In the genomic region with DNA sequence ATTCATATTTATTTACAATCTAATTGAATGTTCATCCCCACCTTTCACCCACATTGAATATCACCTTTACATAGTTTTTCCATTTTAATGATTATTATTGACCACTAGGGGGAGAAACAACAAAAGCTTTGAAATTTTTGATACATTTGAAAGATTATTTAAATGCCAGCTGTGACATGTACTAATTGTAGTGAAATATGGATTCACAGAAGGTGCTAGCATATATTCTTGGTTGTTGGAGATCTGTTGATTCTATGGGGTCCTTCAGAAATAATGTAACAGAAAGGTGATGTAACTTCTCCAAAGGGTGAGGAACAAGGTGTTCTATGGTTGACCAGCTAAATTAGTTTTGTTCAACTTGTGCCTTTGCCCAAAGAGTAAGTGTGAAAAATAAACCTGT, we compare ENCODE assay signal across 8 cellular contexts. TPM values are rescaled to one million over a fixed set of nuclear protein-coding genes. Genes with fewer than 3 reads are reported as not detected.
DNase-seq lines count a peak whose midpoint lies in the region; ATAC-seq lines count a peak whose summit lies in the region.

No MANE protein-coding gene starts in this region.

- no peaks in the 10 kb centered on the region for H3K27me3 ChIP-seq in naive thymus-derived CD4-positive, alpha-beta T cell (ENCODE audit: control insufficient read depth in 2 of 2, insufficient read depth in 2 of 2, low read length in 2 of 2)

- no peaks in the 10 kb centered on the region for H3K9me3 ChIP-seq in naive thymus-derived CD4-positive, alpha-beta T cell (ENCODE audit: control insufficient read depth in 2 of 3, low read length in 3 of 3)

- H3K4me3 ChIP-seq in naive thymus-derived CD4-positive, alpha-beta T cell (ENCODE audit: low read length): no peak overlapping the region

- ATAC-seq in naive thymus-derived CD4-positive, alpha-beta T cell: no peak

- H3K4me1 ChIP-seq in naive thymus-derived CD4-positive, alpha-beta T cell (ENCODE audit: control insufficient read depth in 2 of 2, insufficient read depth in 2 of 2, low read length in 2 of 2): no peaks in the 10 kb centered on the region

- CTCF ChIA-PET in naive thymus-derived CD4-positive, alpha-beta T cell (lab: Charles Lee): interaction anchor here (1.0 to 3.5 kb wide), 2 partner anchors 740 to 744 kb away, joined by 3 to 23 read pairs; no protein-coding TSS in a partner anchor

- H3K27me3 Mint-ChIP-seq in naive thymus-derived CD4-positive, alpha-beta T cell: peaks cover 0 to 4% (median 0%) of the 10 kb centered on the region in 5 donors
- peaks cover 6% of the 10 kb centered on the region for H3K27me3 Mint-ChIP-seq in activated naive CD8-positive, alpha-beta T cell treated with anti-CD3 and anti-CD28 coated beads for 36 hours

- DNase-seq in SIG-M5 treated with dmso at 0.1 percent for 504 hours (lab: John Stamatoyannopoulos, UW; ENCODE audit: unreplicated experiment) (peak; percentile 7), SIG-M5 (lab: John Stamatoyannopoulos, UW) (no peak), NCI-H2196 treated with DMSO at 0.1 percent for 48 hours (lab: John Stamatoyannopoulos, UW; ENCODE audit: unreplicated experiment) (peak; percentile 27), cerebellar cortex (ENCODE audit: low spot score) (peak; percentile 34), GM19238 (ENCODE audit: insufficient read length, low spot score) (no peak)
- DNase-seq in naive thymus-derived CD4-positive, alpha-beta T cell: peak in 5 of 9 donors; percentile 7 to 19 (median 12)
- DNase-seq in activated naive CD4-positive, alpha-beta T cell treated with Interleukin-2 at 50 U/mL for 16 hours: no peak
- no peak for DNase-seq in activated naive CD8-positive, alpha-beta T cell treated with anti-CD3 and anti-CD28 coated beads for 36 hours

- H3K4me1 Mint-ChIP-seq in naive thymus-derived CD4-positive, alpha-beta T cell: no peaks in the 10 kb centered on the region
- no peaks in the 10 kb centered on the region for H3K4me1 Mint-ChIP-seq in activated naive CD8-positive, alpha-beta T cell treated with anti-CD3 and anti-CD28 coated beads for 36 hours

- no peak overlapping the region for H3K27ac Mint-ChIP-seq in naive thymus-derived CD4-positive, alpha-beta T cell
- no peak overlapping the region for H3K27ac Mint-ChIP-seq in activated naive CD8-positive, alpha-beta T cell treated with anti-CD3 and anti-CD28 coated beads for 36 hours

- no peaks in the 10 kb centered on the region for H3K36me3 Mint-ChIP-seq in naive thymus-derived CD4-positive, alpha-beta T cell
- H3K36me3 Mint-ChIP-seq in activated naive CD8-positive, alpha-beta T cell treated with anti-CD3 and anti-CD28 coated beads for 36 hours: no peaks in the 10 kb centered on the region

- no peaks in the 10 kb centered on the region for H3K9me3 Mint-ChIP-seq in naive thymus-derived CD4-positive, alpha-beta T cell
- no peaks in the 10 kb centered on the region for H3K9me3 Mint-ChIP-seq in activated naive CD8-positive, alpha-beta T cell treated with anti-CD3 and anti-CD28 coated beads for 36 hours

- POLR2A ChIA-PET in naive thymus-derived CD4-positive, alpha-beta T cell (lab: Charles Lee): no interaction called here

- no peak overlapping the region for H3K4me3 Mint-ChIP-seq in naive thymus-derived CD4-positive, alpha-beta T cell
- H3K4me3 Mint-ChIP-seq in activated naive CD8-positive, alpha-beta T cell treated with anti-CD3 and anti-CD28 coated beads for 36 hours: no peak overlapping the region

- intact Hi-C loops in naive thymus-derived CD4-positive, alpha-beta T cell (cut with micrococcal nuclease): loop anchor here (1.0 to 5.0 kb wide), 3 partner anchors 417 to 742 kb away; no protein-coding TSS in a partner anchor

- H3K27ac ChIP-seq in naive thymus-derived CD4-positive, alpha-beta T cell (ENCODE audit: low read depth, low read length): no peak overlapping the region

- H3K36me3 ChIP-seq in naive thymus-derived CD4-positive, alpha-beta T cell (ENCODE audit: control insufficient read depth in 2 of 3, insufficient read depth in 3 of 3, low read length in 3 of 3): no peaks in the 10 kb centered on the region

RNA-seq across cellular contexts. Expression of gene GPR33, which starts 22.4 kb away (rescaled TPM):
- under 1 TPM in 1 of 5 experiments, not detected in 4; 0.29 TPM for total RNA-seq in naive thymus-derived CD4-positive, alpha-beta T cell
- not detected for polyA plus RNA-seq in naive thymus-derived CD4-positive, alpha-beta T cell
- not detected for total RNA-seq in activated naive CD8-positive, alpha-beta T cell treated with anti-CD3 and anti-CD28 coated beads for 36 hours

RNA-seq across cellular contexts. Expression of gene NUBPL, which starts 51.0 kb away (rescaled TPM):
- total RNA-seq in naive thymus-derived CD4-positive, alpha-beta T cell: 10 to 100 TPM in 2 of 5 experiments, 1 to 10 TPM in 3; 6.1 to 11.7 (median 8.3) TPM
- polyA plus RNA-seq in naive thymus-derived CD4-positive, alpha-beta T cell: 1 to 10 TPM; 5.8 to 10.0 TPM
- 10 to 100 TPM in 1 of 2 experiments, 1 to 10 TPM in 1; 9.5 to 12.3 TPM for total RNA-seq in activated naive CD8-positive, alpha-beta T cell treated with anti-CD3 and anti-CD28 coated beads for 36 hours

RNA-seq across cellular contexts. Expression of gene DTD2, which starts 52.9 kb away (rescaled TPM):
- total RNA-seq in naive thymus-derived CD4-positive, alpha-beta T cell: 10 to 100 TPM; 13.4 to 20.2 (median 18.6) TPM
- polyA plus RNA-seq in naive thymus-derived CD4-positive, alpha-beta T cell: 10 to 100 TPM; 22.8 to 27.2 TPM
- 10 to 100 TPM; 32.2 to 33.7 TPM for total RNA-seq in activated naive CD8-positive, alpha-beta T cell treated with anti-CD3 and anti-CD28 coated beads for 36 hours

Comparison
In these comparisons a context has a peak if more than half of its experiments do, and no peak if none do; other contexts are left out.
1. DNase-seq: peak in SIG-M5 treated with dmso at 0.1 percent for 504 hours (single experiment), NCI-H2196 treated with DMSO at 0.1 percent for 48 hours (single experiment), cerebellar cortex (single experiment) and naive thymus-derived CD4-positive, alpha-beta T cell (5 of 9); none in SIG-M5 (single experiment), GM19238 (single experiment), activated naive CD4-positive, alpha-beta T cell treated with Interleukin-2 at 50 U/mL for 16 hours (single experiment) and activated naive CD8-positive, alpha-beta T cell treated with anti-CD3 and anti-CD28 coated beads for 36 hours (single experiment).